Comparison of ENCODE assay signal across 8 cellular contexts in genomic region chr21:44874240-44874496, GRCh38. TPM values are rescaled to one million over a fixed set of nuclear protein-coding genes. Genes with fewer than 3 reads are reported as not detected.
A peak's percentile ranks its signal among the peaks of the same experiment; 100 is the strongest.
DNase-seq lines count a peak whose midpoint lies in the region; ATAC-seq, FAIRE-seq and TF ChIP-seq lines count a peak whose summit lies in the region.

No MANE protein-coding gene starts in this region.

- no peaks in the 10 kb centered on the region for H4K20me1 ChIP-seq in fibroblast of lung (ENCODE audit: control insufficient read depth, extremely low read depth, insufficient read depth, low read length)

- H3K27ac ChIP-seq in RWPE2 (ENCODE audit: poor library complexity, severe bottlenecking) (peak overlapping the region; percentile 93), fibroblast of lung (ENCODE audit: insufficient read depth, low read length) (peak overlapping the region; percentile 56), sigmoid colon (peak overlapping the region; percentile 95 to 98 (median 98))

- peak overlapping the region; percentile 66 for H2AFZ ChIP-seq in fibroblast of lung (ENCODE audit: low read length)

- peaks cover 55% of the 10 kb centered on the region for H3K4me1 ChIP-seq in RWPE2 (ENCODE audit: insufficient read depth, poor library complexity, severe bottlenecking)
- H3K4me1 ChIP-seq in fibroblast of lung (ENCODE audit: control insufficient read depth, extremely low read depth, insufficient read depth, low read length), result peaks cover 20% of the 10 kb centered on the region
- peaks cover 0 to 55% (median 47%) of the 10 kb centered on the region in 4 donors for H3K4me1 ChIP-seq in sigmoid colon

- H3K27me3 ChIP-seq in RWPE2 (ENCODE audit: insufficient read depth, poor library complexity, severe bottlenecking) (no peaks in the 10 kb centered on the region), fibroblast of lung (ENCODE audit: control insufficient read depth, insufficient read depth, low read length) (no peaks in the 10 kb centered on the region), sigmoid colon (no peaks in the 10 kb centered on the region)

- TF ChIP-seq CTCF in RWPE2 (IDR thresholded peaks at IDR 0.05; ENCODE audit: poor library complexity, severe bottlenecking), result no peak
- no peak for TF ChIP-seq CTCF in fibroblast of lung (conservative IDR thresholded peaks at IDR 0.05 in 1 of 2, IDR thresholded peaks at IDR 0.05 in 1 of 2; ENCODE audit: low read depth in 1 of 2, low read length in 2 of 2)
- no peak for TF ChIP-seq CTCF in sigmoid colon (IDR thresholded peaks at IDR 0.05)
- no peak for TF ChIP-seq CTCF in GM20000 (IDR thresholded peaks at IDR 0.05; ENCODE audit: extremely low read depth, missing control alignments)

- WGBS in sigmoid colon, 2 donors, result 3% methylated on average over 20 of the region's 20 CpGs

- FAIRE-seq in GM12891 (lab: Jason Lieb, UNC), result no peak

- H3K36me3 ChIP-seq in RWPE2 (ENCODE audit: low read depth) (peaks cover 6% of the 10 kb centered on the region; the same call in 1 of the 2 replicates), fibroblast of lung (ENCODE audit: control insufficient read depth, insufficient read depth, low read length) (no peaks in the 10 kb centered on the region), sigmoid colon (no peaks in the 10 kb centered on the region)

- peak overlapping the region; percentile 91 for H3K4me2 ChIP-seq in fibroblast of lung (ENCODE audit: extremely low read depth, insufficient read depth, low read length)

- H3K9me3 ChIP-seq in RWPE2 (ENCODE audit: severe bottlenecking), result no peaks in the 10 kb centered on the region
- no peaks in the 10 kb centered on the region for H3K9me3 ChIP-seq in fibroblast of lung (ENCODE audit: control insufficient read depth, insufficient read depth, low read depth, low read length)
- no peaks in the 10 kb centered on the region for H3K9me3 ChIP-seq in sigmoid colon

- intact Hi-C loops in sigmoid colon (cut with DNase I), result no loop called here

- peak; percentile 64 for DNase-seq in NCI-H2227 (lab: John Stamatoyannopoulos, UW; ENCODE audit: unreplicated experiment)
- DNase-seq in NCI-H2227 treated with DMSO at 0.1 percent for 48 hours (lab: John Stamatoyannopoulos, UW), result no peak
- no peak for DNase-seq in RWPE2 (ENCODE audit: low spot score)
- no peak for DNase-seq in fibroblast of lung (ENCODE audit: low read depth in 2 of 2)
- DNase-seq in sigmoid colon, result no peak
- no peak for DNase-seq in GM20000 (ENCODE audit: low spot score)
- no peak for DNase-seq in activated CD8-positive, alpha-beta memory T cell treated with anti-CD3 and anti-CD28 coated beads for 24 hours
- no peak for DNase-seq in GM12891 (ENCODE audit: insufficient read length, low spot score)

- H3K9ac ChIP-seq in fibroblast of lung (ENCODE audit: insufficient read depth, low read length), result peak overlapping the region; percentile 68

- TF ChIP-seq POLR2A in sigmoid colon (IDR thresholded peaks at IDR 0.05), result no peak
- TF ChIP-seq POLR2A in GM12891 (IDR thresholded peaks at IDR 0.05; ENCODE audit: low read depth, low read length), result no peak

- ATAC-seq in RWPE2 (ENCODE audit: low read depth), result no peak

- no peak for TF ChIP-seq EP300 in sigmoid colon (IDR thresholded peaks at IDR 0.05)

- H3K79me2 ChIP-seq in fibroblast of lung (ENCODE audit: control insufficient read depth, insufficient read depth, low read length), result peaks cover 34% of the 10 kb centered on the region

- peak overlapping the region; percentile 89 for H3K4me3 ChIP-seq in RWPE2 (ENCODE audit: severe bottlenecking)
- H3K4me3 ChIP-seq in fibroblast of lung (replicated peaks in 1 of 4; ENCODE audit: control extremely low read depth in 1 of 4, insufficient read depth in 1 of 4, low read depth in 3 of 4, low read length in 4 of 4), result peak overlapping the region; percentile 49 to 90 (median 52)
- H3K4me3 ChIP-seq in sigmoid colon, result peak overlapping the region; percentile 53 to 91 (median 82)

TF ChIP-seq in GM12891, 5 proteins besides CTCF, POLR2A, EP300 and RAD21:
- no peak for TF ChIP-seq SPI1 (IDR thresholded peaks at IDR 0.05; ENCODE audit: low read depth, low read length)
- no peak for TF ChIP-seq TAF1 (IDR thresholded peaks at IDR 0.05; ENCODE audit: low read depth, low read length)
- no peak for TF ChIP-seq POU2F2 (IDR thresholded peaks at IDR 0.05; ENCODE audit: low read depth, low read length)
- no peak for TF ChIP-seq POLR2AphosphoS5 (IDR thresholded peaks at IDR 0.05; ENCODE audit: low read depth, low read length)
- TF ChIP-seq PAX5 (IDR thresholded peaks at IDR 0.05; ENCODE audit: insufficient read depth, low read length, severe bottlenecking), result no peak

RNA-seq across cellular contexts. Expression of gene PTTG1IP, which starts 0.7 kb away (rescaled TPM):
- total RNA-seq in fibroblast of lung, result 159 and 240 TPM in 2 replicates
- polyA plus RNA-seq in fibroblast of lung, result 209 and 229 TPM in 2 replicates
- polyA plus RNA-seq in fibroblast of lung (2012), result 167 and 182 TPM in 2 replicates
- 164 and 171 TPM in 2 replicates for polyA minus RNA-seq in fibroblast of lung (ENCODE audit: low replicate concordance)
- total RNA-seq in sigmoid colon, result 100 to 1,000 TPM; 158 to 208 (median 188) TPM
- 100 to 1,000 TPM in 1 of 3 donors, 10 to 100 TPM in 2; 49.7 to 146 (median 59.5) TPM for polyA plus RNA-seq in sigmoid colon
- polyA plus RNA-seq in GM12891 (2012; ENCODE audit: low read depth, missing spikeins), result 26.6 TPM

RNA-seq across cellular contexts. Expression of gene ITGB2, which starts 46.5 kb away (rescaled TPM):
- total RNA-seq in fibroblast of lung (not detected in 2 replicates), sigmoid colon (10 to 100 TPM; 14.7 to 82.0 (median 48.5) TPM)
- polyA plus RNA-seq in fibroblast of lung (0.05 TPM in 1 of 2 replicates, not detected in the other), sigmoid colon (100 to 1,000 TPM in 1 of 3 donors, 10 to 100 TPM in 2; 21.0 to 103 (median 60.5) TPM)
- polyA plus RNA-seq in fibroblast of lung (2012), result not detected in 2 replicates
- 0.63 TPM in 1 of 2 replicates, not detected in the other for polyA minus RNA-seq in fibroblast of lung (ENCODE audit: low replicate concordance)
- polyA plus RNA-seq in GM12891 (2012; ENCODE audit: low read depth, missing spikeins), result 62.1 TPM

RNA-seq across cellular contexts. Expression of gene SUMO3, which starts 56.3 kb away (rescaled TPM):
- total RNA-seq in fibroblast of lung (74.2 and 96.3 TPM in 2 replicates), sigmoid colon (10 to 100 TPM; 52.4 to 60.1 (median 57.9) TPM)
- polyA plus RNA-seq in fibroblast of lung (190 and 230 TPM in 2 replicates), sigmoid colon (100 to 1,000 TPM in 2 of 3 donors, 10 to 100 TPM in 1; 67.8 to 104 (median 103) TPM)
- 125 and 162 TPM in 2 replicates for polyA plus RNA-seq in fibroblast of lung (2012)
- 39.3 and 58.6 TPM in 2 replicates for polyA minus RNA-seq in fibroblast of lung (ENCODE audit: low replicate concordance)
- 67.9 TPM for polyA plus RNA-seq in GM12891 (2012; ENCODE audit: low read depth, missing spikeins)

Comparison
In these comparisons a context has a peak if more than half of its experiments do, and no peak if none do; other contexts are left out.
1. RNA of gene ITGB2, which starts 46.5 kb away (total RNA-seq): 14.7 to 82.0 TPM in sigmoid colon; not detected in fibroblast of lung; every median in the first group is over 10 times any median in the second.
2. Peak in every context shown above with its lines, with median percentiles within 50 percentile points of each other: H3K27ac ChIP-seq and H3K4me3 ChIP-seq.